ENCODE assay signal across 2 cellular contexts in the genomic region with DNA sequence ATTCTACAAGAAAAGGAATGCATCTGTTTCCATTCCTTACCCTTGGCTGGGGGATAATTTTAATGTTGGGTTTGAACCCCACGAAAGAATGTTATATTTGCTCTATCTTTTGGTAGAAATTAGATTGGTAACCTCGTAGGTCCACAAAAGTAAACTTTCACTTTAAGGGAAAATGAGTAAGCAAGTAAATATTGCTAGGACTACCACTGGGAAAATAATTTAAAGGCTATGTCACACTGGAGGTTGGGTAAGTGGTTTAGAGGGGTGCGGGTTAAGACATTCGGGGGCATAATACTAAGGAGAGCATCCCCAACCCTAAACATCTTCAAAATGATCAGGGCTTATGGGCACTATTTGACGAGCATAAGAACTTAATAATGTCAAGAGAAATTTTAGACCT.
TF ChIP-seq lines count a peak whose summit lies in the region.

No MANE protein-coding gene starts in this region.

TF ChIP-seq in SK-N-SH treated with all-trans-retinoic acid at 6 μM for 48 hours, 23 proteins besides CTCF, POLR2A, EP300 and RAD21 (continued from another document):
- TF ChIP-seq CSRNP3 (CRISPR knock-in tag; IDR thresholded peaks at IDR 0.05) (no peak), ESRRG (CRISPR knock-in tag; IDR thresholded peaks at IDR 0.05) (no peak), CREB5 (CRISPR knock-in tag; IDR thresholded peaks at IDR 0.05; ENCODE audit: low read depth) (no peak), ZNF565 (CRISPR knock-in tag; conservative IDR thresholded peaks at IDR 0.05; ENCODE audit: low read depth) (no peak), ZNF70 (CRISPR knock-in tag; IDR thresholded peaks at IDR 0.05) (no peak)
TF ChIP-seq in SK-N-SH treated with all-trans-retinoic acid at 6 μM for 48 hours: peak in this region for 0.

TF ChIP-seq in GM23338, 12 proteins besides CTCF, POLR2A, EP300 and RAD21 (continued from another document):
- TF ChIP-seq, protein P1, sequence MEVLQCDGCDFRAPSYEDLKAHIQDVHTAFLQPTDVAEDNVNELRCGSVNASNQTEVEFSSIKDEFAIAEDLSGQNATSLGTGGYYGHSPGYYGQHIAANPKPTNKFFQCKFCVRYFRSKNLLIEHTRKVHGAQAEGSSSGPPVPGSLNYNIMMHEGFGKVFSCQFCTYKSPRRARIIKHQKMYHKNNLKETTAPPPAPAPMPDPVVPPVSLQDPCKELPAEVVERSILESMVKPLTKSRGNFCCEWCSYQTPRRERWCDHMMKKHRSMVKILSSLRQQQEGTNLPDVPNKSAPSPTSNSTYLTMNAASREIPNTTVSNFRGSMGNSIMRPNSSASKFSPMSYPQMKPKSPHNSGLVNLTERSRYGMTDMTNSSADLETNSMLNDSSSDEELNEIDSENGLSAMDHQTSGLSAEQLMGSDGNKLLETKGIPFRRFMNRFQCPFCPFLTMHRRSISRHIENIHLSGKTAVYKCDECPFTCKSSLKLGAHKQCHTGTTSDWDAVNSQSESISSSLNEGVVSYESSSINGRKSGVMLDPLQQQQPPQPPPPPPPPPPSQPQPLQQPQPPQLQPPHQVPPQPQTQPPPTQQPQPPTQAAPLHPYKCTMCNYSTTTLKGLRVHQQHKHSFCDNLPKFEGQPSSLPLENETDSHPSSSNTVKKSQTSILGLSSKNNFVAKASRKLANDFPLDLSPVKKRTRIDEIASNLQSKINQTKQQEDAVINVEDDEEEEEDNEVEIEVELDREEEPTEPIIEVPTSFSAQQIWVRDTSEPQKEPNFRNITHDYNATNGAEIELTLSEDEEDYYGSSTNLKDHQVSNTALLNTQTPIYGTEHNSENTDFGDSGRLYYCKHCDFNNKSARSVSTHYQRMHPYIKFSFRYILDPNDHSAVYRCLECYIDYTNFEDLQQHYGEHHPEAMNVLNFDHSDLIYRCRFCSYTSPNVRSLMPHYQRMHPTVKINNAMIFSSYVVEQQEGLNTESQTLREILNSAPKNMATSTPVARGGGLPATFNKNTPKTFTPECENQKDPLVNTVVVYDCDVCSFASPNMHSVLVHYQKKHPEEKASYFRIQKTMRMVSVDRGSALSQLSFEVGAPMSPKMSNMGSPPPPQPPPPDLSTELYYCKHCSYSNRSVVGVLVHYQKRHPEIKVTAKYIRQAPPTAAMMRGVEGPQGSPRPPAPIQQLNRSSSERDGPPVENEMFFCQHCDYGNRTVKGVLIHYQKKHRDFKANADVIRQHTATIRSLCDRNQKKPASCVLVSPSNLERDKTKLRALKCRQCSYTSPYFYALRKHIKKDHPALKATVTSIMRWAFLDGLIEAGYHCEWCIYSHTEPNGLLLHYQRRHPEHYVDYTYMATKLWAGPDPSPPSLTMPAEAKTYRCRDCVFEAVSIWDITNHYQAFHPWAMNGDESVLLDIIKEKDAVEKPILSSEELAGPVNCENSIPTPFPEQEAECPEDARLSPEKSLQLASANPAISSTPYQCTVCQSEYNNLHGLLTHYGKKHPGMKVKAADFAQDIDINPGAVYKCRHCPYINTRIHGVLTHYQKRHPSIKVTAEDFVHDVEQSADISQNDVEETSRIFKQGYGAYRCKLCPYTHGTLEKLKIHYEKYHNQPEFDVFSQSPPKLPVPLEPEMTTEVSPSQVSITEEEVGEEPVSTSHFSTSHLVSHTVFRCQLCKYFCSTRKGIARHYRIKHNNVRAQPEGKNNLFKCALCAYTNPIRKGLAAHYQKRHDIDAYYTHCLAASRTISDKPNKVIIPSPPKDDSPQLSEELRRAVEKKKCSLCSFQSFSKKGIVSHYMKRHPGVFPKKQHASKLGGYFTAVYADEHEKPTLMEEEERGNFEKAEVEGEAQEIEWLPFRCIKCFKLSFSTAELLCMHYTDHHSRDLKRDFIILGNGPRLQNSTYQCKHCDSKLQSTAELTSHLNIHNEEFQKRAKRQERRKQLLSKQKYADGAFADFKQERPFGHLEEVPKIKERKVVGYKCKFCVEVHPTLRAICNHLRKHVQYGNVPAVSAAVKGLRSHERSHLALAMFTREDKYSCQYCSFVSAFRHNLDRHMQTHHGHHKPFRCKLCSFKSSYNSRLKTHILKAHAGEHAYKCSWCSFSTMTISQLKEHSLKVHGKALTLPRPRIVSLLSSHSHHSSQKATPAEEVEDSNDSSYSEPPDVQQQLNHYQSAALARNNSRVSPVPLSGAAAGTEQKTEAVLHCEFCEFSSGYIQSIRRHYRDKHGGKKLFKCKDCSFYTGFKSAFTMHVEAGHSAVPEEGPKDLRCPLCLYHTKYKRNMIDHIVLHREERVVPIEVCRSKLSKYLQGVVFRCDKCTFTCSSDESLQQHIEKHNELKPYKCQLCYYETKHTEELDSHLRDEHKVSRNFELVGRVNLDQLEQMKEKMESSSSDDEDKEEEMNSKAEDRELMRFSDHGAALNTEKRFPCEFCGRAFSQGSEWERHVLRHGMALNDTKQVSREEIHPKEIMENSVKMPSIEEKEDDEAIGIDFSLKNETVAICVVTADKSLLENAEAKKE (CRISPR knock-in tag; IDR thresholded peaks at IDR 0.05), result no peak
- no peak for TF ChIP-seq STAT1 (IDR thresholded peaks at IDR 0.05; ENCODE audit: unreplicated experiment)
- no peak for TF ChIP-seq EZH2phosphoT487 (IDR thresholded peaks at IDR 0.05; ENCODE audit: unreplicated experiment)
- TF ChIP-seq, protein P2, sequence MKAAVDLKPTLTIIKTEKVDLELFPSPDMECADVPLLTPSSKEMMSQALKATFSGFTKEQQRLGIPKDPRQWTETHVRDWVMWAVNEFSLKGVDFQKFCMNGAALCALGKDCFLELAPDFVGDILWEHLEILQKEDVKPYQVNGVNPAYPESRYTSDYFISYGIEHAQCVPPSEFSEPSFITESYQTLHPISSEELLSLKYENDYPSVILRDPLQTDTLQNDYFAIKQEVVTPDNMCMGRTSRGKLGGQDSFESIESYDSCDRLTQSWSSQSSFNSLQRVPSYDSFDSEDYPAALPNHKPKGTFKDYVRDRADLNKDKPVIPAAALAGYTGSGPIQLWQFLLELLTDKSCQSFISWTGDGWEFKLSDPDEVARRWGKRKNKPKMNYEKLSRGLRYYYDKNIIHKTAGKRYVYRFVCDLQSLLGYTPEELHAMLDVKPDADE (IDR thresholded peaks at IDR 0.05), result no peak
- TF ChIP-seq CREB1 (CRISPR knock-in tag; IDR thresholded peaks at IDR 0.05; ENCODE audit: low read depth), result no peak
- no peak for TF ChIP-seq POLR2AphosphoS5 (IDR thresholded peaks at IDR 0.05; ENCODE audit: low read depth)
- no peak for TF ChIP-seq NANOG (IDR thresholded peaks at IDR 0.05; ENCODE audit: borderline replicate concordance)
- TF ChIP-seq EZH2 (IDR thresholded peaks at IDR 0.05; ENCODE audit: low read depth, unreplicated experiment), result no peak
- no peak for TF ChIP-seq JUNB (IDR thresholded peaks at IDR 0.05; ENCODE audit: unreplicated experiment)
- TF ChIP-seq, protein P3, sequence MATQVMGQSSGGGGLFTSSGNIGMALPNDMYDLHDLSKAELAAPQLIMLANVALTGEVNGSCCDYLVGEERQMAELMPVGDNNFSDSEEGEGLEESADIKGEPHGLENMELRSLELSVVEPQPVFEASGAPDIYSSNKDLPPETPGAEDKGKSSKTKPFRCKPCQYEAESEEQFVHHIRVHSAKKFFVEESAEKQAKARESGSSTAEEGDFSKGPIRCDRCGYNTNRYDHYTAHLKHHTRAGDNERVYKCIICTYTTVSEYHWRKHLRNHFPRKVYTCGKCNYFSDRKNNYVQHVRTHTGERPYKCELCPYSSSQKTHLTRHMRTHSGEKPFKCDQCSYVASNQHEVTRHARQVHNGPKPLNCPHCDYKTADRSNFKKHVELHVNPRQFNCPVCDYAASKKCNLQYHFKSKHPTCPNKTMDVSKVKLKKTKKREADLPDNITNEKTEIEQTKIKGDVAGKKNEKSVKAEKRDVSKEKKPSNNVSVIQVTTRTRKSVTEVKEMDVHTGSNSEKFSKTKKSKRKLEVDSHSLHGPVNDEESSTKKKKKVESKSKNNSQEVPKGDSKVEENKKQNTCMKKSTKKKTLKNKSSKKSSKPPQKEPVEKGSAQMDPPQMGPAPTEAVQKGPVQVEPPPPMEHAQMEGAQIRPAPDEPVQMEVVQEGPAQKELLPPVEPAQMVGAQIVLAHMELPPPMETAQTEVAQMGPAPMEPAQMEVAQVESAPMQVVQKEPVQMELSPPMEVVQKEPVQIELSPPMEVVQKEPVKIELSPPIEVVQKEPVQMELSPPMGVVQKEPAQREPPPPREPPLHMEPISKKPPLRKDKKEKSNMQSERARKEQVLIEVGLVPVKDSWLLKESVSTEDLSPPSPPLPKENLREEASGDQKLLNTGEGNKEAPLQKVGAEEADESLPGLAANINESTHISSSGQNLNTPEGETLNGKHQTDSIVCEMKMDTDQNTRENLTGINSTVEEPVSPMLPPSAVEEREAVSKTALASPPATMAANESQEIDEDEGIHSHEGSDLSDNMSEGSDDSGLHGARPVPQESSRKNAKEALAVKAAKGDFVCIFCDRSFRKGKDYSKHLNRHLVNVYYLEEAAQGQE (IDR thresholded peaks at IDR 0.05; ENCODE audit: unreplicated experiment), result no peak
